Comparison of ENCODE assay signal across 16 cellular contexts in genomic region chrX:134932528-134933217, GRCh38. TPM values are rescaled to one million over a fixed set of nuclear protein-coding genes. Genes with fewer than 3 reads are reported as not detected.
A peak's percentile ranks its signal among the peaks of the same experiment; 100 is the strongest.
DNase-seq lines count a peak whose midpoint lies in the region; ATAC-seq and TF ChIP-seq lines count a peak whose summit lies in the region.
"Had no signal": no experiment of that assay in that cellular context is flagged by ENCODE, and none has a peak within 500 bp of the region (broad histone marks: within the 10 kb centered on the region; RNA-seq: fewer than 3 reads in every experiment).

No MANE protein-coding gene starts in this region.

- H3K36me3 ChIP-seq in GM23248 (ENCODE audit: low read depth) (no peaks in the 10 kb centered on the region), SK-N-SH (replicated peaks in 1 of 2; ENCODE audit: control insufficient read depth in 1 of 2, insufficient read depth in 2 of 2, low read length in 1 of 2) (no peaks in the 10 kb centered on the region), smooth muscle cell (ENCODE audit: low read depth) (no peaks in the 10 kb centered on the region)

- H3K27ac ChIP-seq in GM23248: peak overlapping the region; percentile 78
- H3K27ac ChIP-seq in SK-N-SH (ENCODE audit: low read depth in 2 of 2, low read length in 1 of 2): peak overlapping the region in 1 of 2 experiments; percentile 82; a peak in 2 of 4 replicates
- H3K27ac ChIP-seq in smooth muscle cell (ENCODE audit: low read depth): peak overlapping the region; percentile 76
- H3K27ac ChIP-seq: PC-9 had no signal

- peak; percentile 73 for DNase-seq in GM23248
- DNase-seq in SK-N-SH: no peak
- peak; percentile 5 for DNase-seq in fibroblast of the conjunctiva (ENCODE audit: low read depth)
- DNase-seq in smooth muscle cell (lab: John Stamatoyannopoulos, UW; ENCODE audit: unreplicated experiment): no peak
- no peak for DNase-seq in NCI-H2029 treated with DMSO at 0.1 percent for 48 hours (lab: John Stamatoyannopoulos, UW)
- no peak for DNase-seq in SHP77 (lab: John Stamatoyannopoulos, UW)
- DNase-seq: activated CD4-positive, alpha-beta T cell treated with anti-CD3 and anti-CD28 coated beads, Interleukin-2, amount 10 ng/mL, durations not matched to agents 7 days and 5 days; activated T-cell treated with anti-CD3 and anti-CD28 coated beads, Interleukin-2, amount 50 U/mL, for 4 hours; left colon; naive B cell; NCI-H1105; PC-9; stimulated activated naive CD4-positive, alpha-beta T cell treated with Interleukin-2 at 50 U/mL for 16 hours; T-helper 2 cell had no signal

- H4K20me1 ChIP-seq in GM23248 (ENCODE audit: insufficient read depth) (no peaks in the 10 kb centered on the region), SK-N-SH (ENCODE audit: insufficient read depth) (no peaks in the 10 kb centered on the region), smooth muscle cell (ENCODE audit: low read depth) (no peaks in the 10 kb centered on the region)

- in situ Hi-C loops in GM23248 (cut with MboI): no loop called here

- H3F3A ChIP-seq in GM23248 (ENCODE audit: insufficient read depth): peaks cover 11% of the 10 kb centered on the region
- H3F3A ChIP-seq in SK-N-SH (replicated peaks; ENCODE audit: insufficient read depth): peaks cover 11% of the 10 kb centered on the region
- H3F3A ChIP-seq in smooth muscle cell (ENCODE audit: low read depth): no peaks in the 10 kb centered on the region

- no peak overlapping the region for H3K4me3 ChIP-seq in GM23248
- no peak overlapping the region for H3K4me3 ChIP-seq in SK-N-SH (ENCODE audit: low read depth in 2 of 2, low read length in 1 of 2)
- no peak overlapping the region for H3K4me3 ChIP-seq in smooth muscle cell
- H3K4me3 ChIP-seq: PC-9 had no signal

- H3K4me2 ChIP-seq in GM23248 (ENCODE audit: unreplicated experiment): peak overlapping the region; percentile 35
- peak overlapping the region; percentile 46; the same call in 1 of the 2 replicates for H3K4me2 ChIP-seq in SK-N-SH
- H3K4me2 ChIP-seq in smooth muscle cell: no peak overlapping the region
- H3K4me2 ChIP-seq: PC-9 had no signal

- peak overlapping the region; percentile 35; the same call in 1 of the 2 replicates for H3K9ac ChIP-seq in GM23248
- peak overlapping the region; percentile 52; the same call in 1 of the 2 replicates for H3K9ac ChIP-seq in SK-N-SH
- peak overlapping the region; percentile 27 for H3K9ac ChIP-seq in smooth muscle cell (ENCODE audit: low read depth)

- WGBS in GM23248 (ENCODE audit: low coverage in 1 of 2, low lambda C conversion rate in 2 of 2, missing lambda C conversion rate in 2 of 2), 2 experiments: 37 to 58% methylated on average over 3 to 5 of the region's 5 CpGs
- 43% methylated on average over 5 of the region's 5 CpGs for WGBS in SK-N-SH (ENCODE audit: low lambda C conversion rate)
- 63% methylated on average over 5 of the region's 5 CpGs for WGBS in smooth muscle cell (ENCODE audit: low lambda C conversion rate)

- H3K79me2 ChIP-seq in GM23248 (ENCODE audit: insufficient read depth): no peaks in the 10 kb centered on the region
- no peaks in the 10 kb centered on the region for H3K79me2 ChIP-seq in SK-N-SH (ENCODE audit: insufficient read depth)
- H3K79me2 ChIP-seq in smooth muscle cell (ENCODE audit: low read depth): no peaks in the 10 kb centered on the region

- H3K9me2 ChIP-seq in GM23248 (ENCODE audit: insufficient read depth) (no peaks in the 10 kb centered on the region), SK-N-SH (no peaks in the 10 kb centered on the region)

- TF ChIP-seq EP300 in SK-N-SH (IDR thresholded peaks at IDR 0.05; ENCODE audit: borderline replicate concordance in 1 of 2, low read depth in 1 of 2, low read length in 1 of 2): 0 out of 4 replicates have a peak, but pooled peaks of 1 of the 2 experiments have one; percentile 42

- H2AFZ ChIP-seq in GM23248 (peak overlapping the region; percentile 70), SK-N-SH (ENCODE audit: low read depth) (0 out of 2 replicates have a peak overlapping the region, but pooled peaks have one; percentile 15), smooth muscle cell (ENCODE audit: low read depth) (no peak overlapping the region)
- H2AFZ ChIP-seq: PC-9 had no signal

- TF ChIP-seq CTCF in SK-N-SH (IDR thresholded peaks at IDR 0.05) (no peak), smooth muscle cell (IDR thresholded peaks at IDR 0.05; ENCODE audit: borderline replicate concordance, insufficient read depth, poor library complexity, severe bottlenecking) (no peak)

- no peak for ATAC-seq in HG03442 (IDR thresholded peaks at IDR 0.05; ENCODE audit: unreplicated experiment)
- ATAC-seq: activated T-cell treated with anti-CD3 and anti-CD28 coated beads, Interleukin-2, amount 50 U/mL, for 4 hours; left colon; sciatic nerve had no signal

- CTCF ChIA-PET in SK-N-SH (lab: Yijun Ruan, JAX): no interaction called here

- no peaks in the 10 kb centered on the region for H3K9me3 ChIP-seq in GM23248 (ENCODE audit: low read depth)
- no peaks in the 10 kb centered on the region for H3K9me3 ChIP-seq in SK-N-SH
- no peaks in the 10 kb centered on the region for H3K9me3 ChIP-seq in smooth muscle cell (replicated peaks; ENCODE audit: low read depth)

- H3K4me1 ChIP-seq in GM23248 (ENCODE audit: insufficient read depth) (peaks cover 27% of the 10 kb centered on the region), SK-N-SH (ENCODE audit: control insufficient read depth in 1 of 2, insufficient read depth in 2 of 2, low read depth in 1 of 2, low read length in 1 of 2) (peaks cover 0 to 13% of the 10 kb centered on the region in 2 experiments; a peak in 1 of 4 replicates), smooth muscle cell (ENCODE audit: low read depth) (no peaks in the 10 kb centered on the region)

- no peak for TF ChIP-seq RAD21 in SK-N-SH (IDR thresholded peaks at IDR 0.05; ENCODE audit: low read length)

- POLR2A ChIA-PET in SK-N-SH (lab: Yijun Ruan, JAX): no interaction called here

- H3K27me3 ChIP-seq in GM23248 (replicated peaks; ENCODE audit: insufficient read depth) (no peaks in the 10 kb centered on the region), SK-N-SH (ENCODE audit: insufficient read depth) (peaks cover 5% of the 10 kb centered on the region; the same call in 1 of the 2 replicates), smooth muscle cell (ENCODE audit: low read depth) (no peaks in the 10 kb centered on the region)

TF ChIP-seq in SK-N-SH, 30 proteins besides CTCF, POLR2A, EP300 and RAD21:
- TF ChIP-seq FOSL2 (IDR thresholded peaks at IDR 0.05; ENCODE audit: borderline replicate concordance, low read depth) (peak; percentile 70; the same call in 1 of the 2 replicates), JUND (IDR thresholded peaks at IDR 0.05) (0 out of 2 replicates have a peak, but pooled peaks have one; percentile 52), TCF12 (IDR thresholded peaks at IDR 0.05) (peak; percentile 32; the same call in 1 of the 2 replicates), GABPA (IDR thresholded peaks at IDR 0.05; ENCODE audit: low read depth) (no peak), IRF3 (IDR thresholded peaks at IDR 0.05; ENCODE audit: low read depth, low read length) (no peak), NFIC (IDR thresholded peaks at IDR 0.05; ENCODE audit: borderline replicate concordance) (peak; percentile 20; the same call in 1 of the 2 replicates), MAX (IDR thresholded peaks at IDR 0.05; ENCODE audit: low read depth) (no peak), NRF1 (IDR thresholded peaks at IDR 0.05; ENCODE audit: low read depth, low read length) (no peak)
- TF ChIP-seq, protein P1, sequence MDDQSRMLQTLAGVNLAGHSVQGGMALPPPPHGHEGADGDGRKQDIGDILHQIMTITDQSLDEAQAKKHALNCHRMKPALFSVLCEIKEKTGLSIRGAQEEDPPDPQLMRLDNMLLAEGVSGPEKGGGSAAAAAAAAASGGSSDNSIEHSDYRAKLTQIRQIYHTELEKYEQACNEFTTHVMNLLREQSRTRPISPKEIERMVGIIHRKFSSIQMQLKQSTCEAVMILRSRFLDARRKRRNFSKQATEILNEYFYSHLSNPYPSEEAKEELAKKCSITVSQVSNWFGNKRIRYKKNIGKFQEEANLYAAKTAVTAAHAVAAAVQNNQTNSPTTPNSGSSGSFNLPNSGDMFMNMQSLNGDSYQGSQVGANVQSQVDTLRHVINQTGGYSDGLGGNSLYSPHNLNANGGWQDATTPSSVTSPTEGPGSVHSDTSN (IDR thresholded peaks at IDR 0.05): peak; percentile 76

RNA-seq across cellular contexts. Expression of gene MOSPD1, which starts 17.6 kb away (rescaled TPM):
- total RNA-seq in GM23248 (2014; rRNA removed; shearing (Covaris generic)): 12.6 and 23.5 TPM in 2 replicates
- polyA plus RNA-seq in GM23248 (2016; fragmentation: Nextera tagmentation; extraction: Ambion mirVana): 23.3 and 24.8 TPM in 2 replicates
- 7.5 and 12.1 TPM in 2 replicates for polyA plus RNA-seq in SK-N-SH (2012; rRNA removed)
- 16.1 and 20.9 TPM in 2 replicates for polyA plus RNA-seq in SK-N-SH (2012; cell fraction: cytosol; rRNA removed)
- 3.2 and 9.5 TPM in 2 replicates for polyA plus RNA-seq in SK-N-SH (2012; cell fraction: nucleus; rRNA removed)
- 30.7 TPM in 2 replicates for total RNA-seq in smooth muscle cell
- polyA plus RNA-seq in smooth muscle cell: 18.8 and 21.5 TPM in 2 replicates

RNA-seq across cellular contexts. Expression of gene SMIM10, which starts 58.1 kb away (rescaled TPM):
- total RNA-seq in GM23248 (2014; rRNA removed; shearing (Covaris generic)): 2.9 and 3.8 TPM in 2 replicates
- 6.7 and 7.1 TPM in 2 replicates for polyA plus RNA-seq in GM23248 (2016; fragmentation: Nextera tagmentation; extraction: Ambion mirVana)
- 2.4 and 3.2 TPM in 2 replicates for polyA plus RNA-seq in SK-N-SH (2012; rRNA removed)
- 3.3 and 3.7 TPM in 2 replicates for polyA plus RNA-seq in SK-N-SH (2012; cell fraction: cytosol; rRNA removed)
- polyA plus RNA-seq in SK-N-SH (2012; cell fraction: nucleus; rRNA removed): 1.2 and 1.5 TPM in 2 replicates
- 1.3 and 2.0 TPM in 2 replicates for total RNA-seq in smooth muscle cell
- 1.7 and 2.7 TPM in 2 replicates for polyA plus RNA-seq in smooth muscle cell

Comparison
In these comparisons a context has a peak if more than half of its experiments do, and no peak if none do; other contexts are left out.
1. DNase-seq: peak in GM23248 (single experiment) and fibroblast of the conjunctiva (single experiment); none in SK-N-SH (single experiment), smooth muscle cell (single experiment), NCI-H2029 treated with DMSO at 0.1 percent for 48 hours (single experiment) and SHP77 (0 of 2).
2. Peak in every context shown above with its lines, with median percentiles within 50 percentile points of each other: H3K9ac ChIP-seq.